ENCODE assay signal across 8 cellular contexts in genomic region chr3:39101022-39101689, GRCh38. TPM values are rescaled to one million over a fixed set of nuclear protein-coding genes. Genes with fewer than 3 reads are reported as not detected.
A peak's percentile ranks its signal among the peaks of the same experiment; 100 is the strongest.
DNase-seq lines count a peak whose midpoint lies in the region; ATAC-seq, FAIRE-seq and TF ChIP-seq lines count a peak whose summit lies in the region.

No MANE protein-coding gene starts in this region.

- no peak overlapping the region for H3K18ac ChIP-seq in mesendoderm (ENCODE audit: low read length)

- H3K56ac ChIP-seq in mesendoderm (ENCODE audit: low read length) = no peak overlapping the region

- H3K23ac ChIP-seq in mesendoderm (ENCODE audit: low read length) = no peak overlapping the region

- H3K4ac ChIP-seq in mesendoderm (ENCODE audit: low read depth, low read length) = no peak overlapping the region

- H2BK120ac ChIP-seq in mesendoderm (ENCODE audit: low read depth, low read length) = no peak overlapping the region

- no peak overlapping the region for H2AK5ac ChIP-seq in mesendoderm (ENCODE audit: low read length)

- FAIRE-seq in urothelium cell line (lab: Jason Lieb, UNC) = no peak

- H3K79me1 ChIP-seq in mesendoderm (ENCODE audit: low read length) = peaks cover 7% of the 10 kb centered on the region

- H3K79me2 ChIP-seq in mesendoderm (ENCODE audit: control insufficient read depth, insufficient read depth, low read length) = no peaks in the 10 kb centered on the region

- no peak overlapping the region for H3K9ac ChIP-seq in mesendoderm (ENCODE audit: low read length)

- no peak overlapping the region for H4K5ac ChIP-seq in mesendoderm (ENCODE audit: low read length)

- DNase-seq in BE2C (peak; percentile 28), HL-60 (ENCODE audit: low read depth in 1 of 2, low spot score in 1 of 2) (peak; percentile 35 to 55), T1000 (lab: John Stamatoyannopoulos, UW) (peak; percentile 2), cerebellum (ENCODE audit: low spot score) (peak; percentile 31), mesendoderm (peak; percentile 69), urothelium cell line (ENCODE audit: low spot score) (peak; percentile 72)

- H3K36me3 ChIP-seq in BE2C (peaks cover 3% of the 10 kb centered on the region; the same call in 1 of the 2 replicates), mesendoderm (ENCODE audit: control insufficient read depth, insufficient read depth, low read length) (peaks cover 6% of the 10 kb centered on the region)

- no CpG with 5 or more reads among the region's 5 CpGs for WGBS in mesendoderm (ENCODE audit: extremely low coverage, insufficient coverage, low lambda C conversion rate)

- H3K27ac ChIP-seq in HL-60 (replicated peaks) (no peak overlapping the region), mesendoderm (ENCODE audit: low read depth, low read length) (no peak overlapping the region)

- H2BK15ac ChIP-seq in mesendoderm (replicated peaks; ENCODE audit: low read depth) = no peak overlapping the region

- H3K4me2 ChIP-seq in mesendoderm (ENCODE audit: low read length) = no peak overlapping the region

- H3K4me1 ChIP-seq in BE2C = no peaks in the 10 kb centered on the region
- no peaks in the 10 kb centered on the region for H3K4me1 ChIP-seq in mesendoderm (ENCODE audit: control insufficient read depth, low read depth, low read length)

- no peak overlapping the region for H4K8ac ChIP-seq in mesendoderm (ENCODE audit: low read depth, low read length)

- TF ChIP-seq CTCF in BE2C (IDR thresholded peaks at IDR 0.05; ENCODE audit: low read depth, low read length) (peak; percentile 54), HL-60 (IDR thresholded peaks at IDR 0.05; ENCODE audit: insufficient read depth, low read length) (peak; percentile 78)

- ATAC-seq in GM18858 (IDR thresholded peaks at IDR 0.05; ENCODE audit: unreplicated experiment) = peak; percentile 56
- no peak for ATAC-seq in HG03135 (IDR thresholded peaks at IDR 0.05; ENCODE audit: unreplicated experiment)

- no peak overlapping the region for H3K4me3 ChIP-seq in BE2C (ENCODE audit: low read depth, low read length)
- H3K4me3 ChIP-seq in HL-60 (replicated peaks; ENCODE audit: insufficient read depth, low read length) = no peak overlapping the region
- no peak overlapping the region for H3K4me3 ChIP-seq in mesendoderm (ENCODE audit: low read length)

- H2BK5ac ChIP-seq in mesendoderm (ENCODE audit: low read length) = no peak overlapping the region

- H3K9me3 ChIP-seq in BE2C = no peaks in the 10 kb centered on the region

- H3K27me3 ChIP-seq in BE2C (no peaks in the 10 kb centered on the region), HL-60 (ENCODE audit: insufficient read depth, poor library complexity, severe bottlenecking) (no peaks in the 10 kb centered on the region), mesendoderm (ENCODE audit: insufficient read depth, low read length, poor library complexity) (no peaks in the 10 kb centered on the region)

RNA-seq across cellular contexts. Expression of gene GORASP1, which starts 6.3 kb away (rescaled TPM):
- 65.7 TPM for polyA plus RNA-seq in BE2C (2012; ENCODE audit: insufficient read depth, insufficient read length, low read depth)
- total RNA-seq in cerebellum = 38.1 TPM
- 12.0 TPM for polyA plus RNA-seq in mesendoderm (2013, experiment 1 of 2)
- polyA plus RNA-seq in mesendoderm (2013, experiment 2 of 2) = 12.0 TPM

RNA-seq across cellular contexts. Expression of gene TTC21A, which starts 6.3 kb away (rescaled TPM):
- polyA plus RNA-seq in BE2C (2012; ENCODE audit: insufficient read depth, insufficient read length, low read depth) = 4.8 TPM
- total RNA-seq in cerebellum = 9.7 TPM
- polyA plus RNA-seq in mesendoderm (2013, experiment 1 of 2) = 0.44 TPM
- polyA plus RNA-seq in mesendoderm (2013, experiment 2 of 2) = 0.39 TPM

RNA-seq across cellular contexts. Expression of gene WDR48, which starts 49.3 kb away (rescaled TPM):
- polyA plus RNA-seq in BE2C (2012; ENCODE audit: insufficient read depth, insufficient read length, low read depth) = 7.5 TPM
- 64.6 TPM for total RNA-seq in cerebellum
- polyA plus RNA-seq in mesendoderm (2013, experiment 1 of 2) = 30.5 TPM
- 30.2 TPM for polyA plus RNA-seq in mesendoderm (2013, experiment 2 of 2)

RNA-seq across cellular contexts. Expression of gene SCN11A, which starts 49.4 kb away (rescaled TPM):
- not detected for polyA plus RNA-seq in BE2C (2012; ENCODE audit: insufficient read depth, insufficient read length, low read depth)
- total RNA-seq in cerebellum = 0.64 TPM
- polyA plus RNA-seq in mesendoderm (2013, experiment 1 of 2) = 0.07 TPM
- polyA plus RNA-seq in mesendoderm (2013, experiment 2 of 2) = 0.07 TPM

RNA-seq across cellular contexts. Expression of gene CSRNP1, which starts 52.2 kb away (rescaled TPM):
- 36.7 TPM for polyA plus RNA-seq in BE2C (2012; ENCODE audit: insufficient read depth, insufficient read length, low read depth)
- 5.4 TPM for total RNA-seq in cerebellum
- polyA plus RNA-seq in mesendoderm (2013, experiment 1 of 2) = 13.7 TPM
- polyA plus RNA-seq in mesendoderm (2013, experiment 2 of 2) = 13.9 TPM

Comparison
In these comparisons a context has a peak if more than half of its experiments do, and no peak if none do; other contexts are left out.
1. DNase-seq: peak in every context shown above with its lines; median percentile 72 in urothelium cell line; 69 in mesendoderm; 45 in HL-60; 31 in cerebellum; 28 in BE2C; 2 in T1000.